8 cellular contexts compared by ENCODE assay signal in genomic region chr12:110501722-110502448, GRCh38. TPM values are rescaled to one million over a fixed set of nuclear protein-coding genes. Genes with fewer than 3 reads are reported as not detected.
DNase-seq lines count a peak whose midpoint lies in the region; ATAC-seq and TF ChIP-seq lines count a peak whose summit lies in the region.

Gene RAD9B, plus strand, starts transcription at chr12:110502331. Its CDS starts 7 bp downstream, at chr12:110502338.
Gene VPS29, minus strand, starts transcription at chr12:110502111. Its CDS starts 60 bp downstream, at chr12:110502051.

- no peak for TF ChIP-seq EP300 in gastroesophageal sphincter (IDR thresholded peaks at IDR 0.05)

- H3K9me3 ChIP-seq in gastroesophageal sphincter = no peaks in the 10 kb centered on the region
- no peaks in the 10 kb centered on the region for H3K9me3 ChIP-seq in neutrophil

- CTCF ChIA-PET in activated naive CD4-positive, alpha-beta T cell treated with anti-CD3 and anti-CD28 coated beads, Interleukin-2, amount 10 ng/mL, durations not matched to agents 7 days and 5 days (lab: Charles Lee) = interaction anchor here (0.6 to 5.0 kb wide), 5 partner anchors 33 to 103 kb away, joined by 3 to 22 read pairs (median 3); partner anchors contain the start of genes FAM216A and GPN3

- ATAC-seq in gastroesophageal sphincter = peak; percentile 96

- H3K4me1 Mint-ChIP-seq in HFFc6 (ENCODE audit: low read depth) = peaks cover 35% of the 10 kb centered on the region
- H3K4me1 Mint-ChIP-seq in activated naive CD4-positive, alpha-beta T cell treated with anti-CD3 and anti-CD28 coated beads, Interleukin-2, amount 10 ng/mL, durations not matched to agents 7 days and 5 days = peaks cover 42% of the 10 kb centered on the region

- peaks cover 19% of the 10 kb centered on the region for H3K36me3 Mint-ChIP-seq in HFFc6 (ENCODE audit: low read depth)
- H3K36me3 Mint-ChIP-seq in activated naive CD4-positive, alpha-beta T cell treated with anti-CD3 and anti-CD28 coated beads, Interleukin-2, amount 10 ng/mL, durations not matched to agents 7 days and 5 days = peaks cover 32% of the 10 kb centered on the region

- DNase-seq in GM04504 (ENCODE audit: low read depth) (peak; percentile 96), HFFc6 (peak; percentile 98), NAMALWA (ENCODE audit: low spot score) (peak; percentile 99), SK-MEL-5 (ENCODE audit: low read depth, low spot score) (peak; percentile 99), substantia nigra (lab: John Stamatoyannopoulos, UW) (peak; percentile 50 to 98 (median 95))
- peak; percentile 100 for DNase-seq in activated naive CD4-positive, alpha-beta T cell treated with anti-CD3 and anti-CD28 coated beads, Interleukin-2, amount 10 ng/mL, durations not matched to agents 7 days and 5 days

- in situ Hi-C loops in SK-MEL-5 (cut with HindIII; ENCODE audit: low pct_unique_long_range_greater_than_20kb, low sequenced_read_pairs) = no loop called here

- peaks cover 7% of the 10 kb centered on the region for H3K9me3 Mint-ChIP-seq in HFFc6
- H3K9me3 Mint-ChIP-seq in activated naive CD4-positive, alpha-beta T cell treated with anti-CD3 and anti-CD28 coated beads, Interleukin-2, amount 10 ng/mL, durations not matched to agents 7 days and 5 days = peaks cover 4% of the 10 kb centered on the region

- H3K27ac ChIP-seq in gastroesophageal sphincter = peak within 1 kb of the TSS; percentile 84 to 93 (median 92)
- H3K27ac ChIP-seq in neutrophil = peak within 1 kb of the TSS; percentile 92
- H3K27ac ChIP-seq in substantia nigra (ENCODE audit: low read depth, low read length, poor library complexity, severe bottlenecking) = peak within 1 kb of the TSS; percentile 83

- peaks cover 4% of the 10 kb centered on the region for H3K27me3 Mint-ChIP-seq in HFFc6 (ENCODE audit: insufficient read depth)
- peaks cover 5% of the 10 kb centered on the region for H3K27me3 Mint-ChIP-seq in activated naive CD4-positive, alpha-beta T cell treated with anti-CD3 and anti-CD28 coated beads, Interleukin-2, amount 10 ng/mL, durations not matched to agents 7 days and 5 days

- TF ChIP-seq POLR2A in gastroesophageal sphincter (IDR thresholded peaks at IDR 0.05) = peak; percentile 85 to 90

- H3K4me1 ChIP-seq in gastroesophageal sphincter (peaks cover 3 to 48% (median 10%) of the 10 kb centered on the region in 3 donors), neutrophil (ENCODE audit: control insufficient read depth in 1 of 2, insufficient read depth in 1 of 2, low read depth in 1 of 2, low read length in 1 of 2) (peaks cover 45 to 46% of the 10 kb centered on the region in 2 experiments)

- no peaks in the 10 kb centered on the region for H3K36me3 ChIP-seq in gastroesophageal sphincter
- H3K36me3 ChIP-seq in neutrophil = no peaks in the 10 kb centered on the region

- H3K27me3 ChIP-seq in gastroesophageal sphincter = no peaks in the 10 kb centered on the region
- no peaks in the 10 kb centered on the region for H3K27me3 ChIP-seq in neutrophil

- H3K27ac Mint-ChIP-seq in HFFc6 = peak within 1 kb of the TSS; percentile 99
- H3K27ac Mint-ChIP-seq in activated naive CD4-positive, alpha-beta T cell treated with anti-CD3 and anti-CD28 coated beads, Interleukin-2, amount 10 ng/mL, durations not matched to agents 7 days and 5 days = peak within 1 kb of the TSS; percentile 97

- H3K4me3 Mint-ChIP-seq in HFFc6 = peak within 1 kb of the TSS; percentile 100
- H3K4me3 Mint-ChIP-seq in activated naive CD4-positive, alpha-beta T cell treated with anti-CD3 and anti-CD28 coated beads, Interleukin-2, amount 10 ng/mL, durations not matched to agents 7 days and 5 days = peak within 1 kb of the TSS; percentile 96

- TF ChIP-seq CTCF in HFFc6 (IDR thresholded peaks at IDR 0.05) (no peak), gastroesophageal sphincter (IDR thresholded peaks at IDR 0.05) (peak in 1 of 4 experiments; percentile 14), neutrophil (IDR thresholded peaks at IDR 0.05) (peak; percentile 44)

- WGBS in gastroesophageal sphincter (ENCODE audit: low coverage in 1 of 2), 2 donors = 0 to 5% methylated on average over 13 to 30 of the region's 55 CpGs

- H3K4me3 ChIP-seq in gastroesophageal sphincter (peak within 1 kb of the TSS; percentile 71 to 78), neutrophil (ENCODE audit: low read depth in 1 of 2, low read length in 1 of 2) (peak within 1 kb of the TSS; percentile 80 to 96)

RNA-seq across cellular contexts. Expression of gene RAD9B, which starts in this region (rescaled TPM):
- total RNA-seq in HFFc6 (2021; fragmentation: NEBNext Ultra II Directional; extraction: Animal tissue kit (Norgen Biotek cat#: 25700)) = 1 to 10 TPM in 1 of 6 experiments, under 1 TPM in 5; 0.55 to 1.1 (median 0.77) TPM
- 0.45 and 0.61 TPM in 2 replicates for total RNA-seq in SK-MEL-5 (2014; rRNA removed; shearing (Covaris generic))
- 0.53 and 0.80 TPM in 2 replicates for polyA plus RNA-seq in SK-MEL-5 (2015; cell fraction: cytosol; rRNA removed)
- 0.75 and 1.0 TPM in 2 replicates for polyA plus RNA-seq in SK-MEL-5 (2015; cell fraction: nucleus; rRNA removed)
- 1 to 10 TPM; 1.1 to 5.1 (median 1.9) TPM for total RNA-seq in gastroesophageal sphincter

RNA-seq across cellular contexts. Expression of gene VPS29, which starts in this region (rescaled TPM):
- total RNA-seq in HFFc6 (2021; fragmentation: NEBNext Ultra II Directional; extraction: Animal tissue kit (Norgen Biotek cat#: 25700)) = 100 to 1,000 TPM in 5 of 6 experiments, 10 to 100 TPM in 1; 98.0 to 116 (median 110) TPM
- total RNA-seq in SK-MEL-5 (2014; rRNA removed; shearing (Covaris generic)) = 62.1 and 76.5 TPM in 2 replicates
- 66.2 and 93.4 TPM in 2 replicates for polyA plus RNA-seq in SK-MEL-5 (2015; cell fraction: cytosol; rRNA removed)
- polyA plus RNA-seq in SK-MEL-5 (2015; cell fraction: nucleus; rRNA removed) = 235 and 333 TPM in 2 replicates
- 100 to 1,000 TPM; 101 to 184 (median 159) TPM for total RNA-seq in gastroesophageal sphincter

Comparison
In these comparisons a context has a peak if more than half of its experiments do, and no peak if none do; other contexts are left out.
1. Peak in every context shown above with its lines: DNase-seq, ATAC-seq, H3K4me3 ChIP-seq and H3K27ac ChIP-seq.